Comparison of ENCODE assay signal across 23 cellular contexts in the genomic region with DNA sequence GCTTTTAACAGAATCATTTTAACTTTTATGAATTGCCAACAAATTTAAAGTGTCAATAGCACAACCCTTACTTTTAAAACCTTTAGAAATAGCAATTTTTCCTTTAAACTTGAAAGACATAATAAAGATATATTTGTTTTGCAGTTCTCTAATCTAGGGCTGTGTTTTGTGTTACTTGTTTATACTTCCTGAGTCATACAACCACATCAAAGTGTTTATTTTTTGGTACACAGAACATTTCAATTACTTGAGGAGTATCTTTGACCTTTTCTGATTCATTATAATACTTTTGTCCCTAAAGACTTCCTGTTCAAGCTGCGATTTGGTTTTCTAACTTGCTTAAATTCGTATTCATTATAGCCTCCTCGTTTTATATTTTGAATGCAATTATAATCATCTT. TPM values are rescaled to one million over a fixed set of nuclear protein-coding genes. Genes with fewer than 3 reads are reported as not detected.
A peak's percentile ranks its signal among the peaks of the same experiment; 100 is the strongest.
DNase-seq lines count a peak whose midpoint lies in the region; TF ChIP-seq lines count a peak whose summit lies in the region.
"Had no signal": no experiment of that assay in that cellular context is flagged by ENCODE, and none has a peak within 500 bp of the region (broad histone marks: within the 10 kb centered on the region; RNA-seq: fewer than 3 reads in every experiment).

No MANE protein-coding gene starts in this region.

- no peaks in the 10 kb centered on the region for H3K36me3 Mint-ChIP-seq in activated naive CD8-positive, alpha-beta T cell
- H3K36me3 Mint-ChIP-seq in activated naive CD8-positive, alpha-beta T cell treated with anti-CD3 and anti-CD28 coated beads for 36 hours, result peaks cover 8% of the 10 kb centered on the region
- H3K36me3 Mint-ChIP-seq: natural killer cell had no signal

- CTCF ChIA-PET in HEK293T (lab: Yijun Ruan, JAX), result no interaction called here

- H3K9ac ChIP-seq in adipocyte (ENCODE audit: low read length), result no peak overlapping the region
- H3K9ac ChIP-seq: SK-N-SH had no signal

- no peak for DNase-seq in activated naive CD8-positive, alpha-beta T cell treated with anti-CD3 and anti-CD28 coated beads for 36 hours
- DNase-seq in adipocyte (ENCODE audit: low read depth) (peak; percentile 46), fibroblast of gingiva (ENCODE audit: low read depth) (peak; percentile 15), superior temporal gyrus (ENCODE audit: extremely low spot score) (peak; percentile 77), NCI-H2196 (lab: John Stamatoyannopoulos, UW; ENCODE audit: unreplicated experiment) (no peak), NCI-H1417 (lab: John Stamatoyannopoulos, UW) (no peak), HEK293T (ENCODE audit: extremely low spot score) (no peak)
- DNase-seq: activated CD4-positive, CD25-positive, alpha-beta regulatory T cell; Karpas-422; natural killer cell; NCI-H1105 treated with DMSO at 0.1 percent for 48 hours; NCI-H2107; NCI-H510A; ovary; RPMI8226; SK-N-SH; T-helper 9 cell had no signal

- POLR2A ChIA-PET in HEK293T (lab: Yijun Ruan, JAX), result no interaction called here

- no peaks in the 10 kb centered on the region for H3K4me1 ChIP-seq in adipocyte (ENCODE audit: control insufficient read depth, insufficient read depth, low read length)

- H3K4me3 ChIP-seq in adipocyte (ENCODE audit: low read length), result no peak overlapping the region
- H3K4me3 ChIP-seq: A549, GM23338, ovary had no signal

- no peaks in the 10 kb centered on the region for H3K27me3 Mint-ChIP-seq in activated naive CD8-positive, alpha-beta T cell
- no peaks in the 10 kb centered on the region for H3K27me3 Mint-ChIP-seq in activated naive CD8-positive, alpha-beta T cell treated with anti-CD3 and anti-CD28 coated beads for 36 hours
- H3K27me3 Mint-ChIP-seq: activated naive CD4-positive, alpha-beta T cell treated with anti-CD3 and anti-CD28 coated beads, Interleukin-2, amount 50 U/mL, for 24 hours; stimulated activated memory B cell treated with anti-CD40 and anti-IgM and Interleukin-4, amounts not matched to agents 10 μg/mL and 1 μg/mL and 100 μg/mL, for 72 hours had no signal

- H3K27me3 ChIP-seq in adipocyte (replicated peaks; ENCODE audit: control insufficient read depth, insufficient read depth, low read length), result no peaks in the 10 kb centered on the region
- H3K27me3 ChIP-seq: ovary had no signal

- no peaks in the 10 kb centered on the region for H3K9me3 Mint-ChIP-seq in activated naive CD8-positive, alpha-beta T cell (ENCODE audit: low read depth)
- H3K9me3 Mint-ChIP-seq in activated naive CD8-positive, alpha-beta T cell treated with anti-CD3 and anti-CD28 coated beads for 36 hours, result no peaks in the 10 kb centered on the region
- H3K9me3 Mint-ChIP-seq: activated naive CD4-positive, alpha-beta T cell treated with anti-CD3 and anti-CD28 coated beads, Interleukin-2, amount 50 U/mL, for 24 hours; GM23338; mesothelial cell of epicardium; natural killer cell; stimulated activated memory B cell treated with anti-CD40 and anti-IgM and Interleukin-4, amounts not matched to agents 10 μg/mL and 1 μg/mL and 100 μg/mL, for 72 hours had no signal

- no peaks in the 10 kb centered on the region for H3K9me3 ChIP-seq in adipocyte (ENCODE audit: control insufficient read depth, low read length)
- H3K9me3 ChIP-seq: A549, ovary, SK-N-SH had no signal

- peaks cover 1% of the 10 kb centered on the region for H3K4me1 Mint-ChIP-seq in activated naive CD8-positive, alpha-beta T cell (ENCODE audit: low read depth)
- peaks cover 2% of the 10 kb centered on the region for H3K4me1 Mint-ChIP-seq in activated naive CD8-positive, alpha-beta T cell treated with anti-CD3 and anti-CD28 coated beads for 36 hours
- H3K4me1 Mint-ChIP-seq: mesothelial cell of epicardium; natural killer cell; stimulated activated memory B cell treated with anti-CD40 and anti-IgM and Interleukin-4, amounts not matched to agents 10 μg/mL and 1 μg/mL and 100 μg/mL, for 72 hours had no signal

- peak overlapping the region; percentile 28 for H3K27ac Mint-ChIP-seq in activated naive CD8-positive, alpha-beta T cell
- no peak overlapping the region for H3K27ac Mint-ChIP-seq in activated naive CD8-positive, alpha-beta T cell treated with anti-CD3 and anti-CD28 coated beads for 36 hours
- H3K27ac Mint-ChIP-seq: activated naive CD4-positive, alpha-beta T cell treated with anti-CD3 and anti-CD28 coated beads, Interleukin-2, amount 50 U/mL, for 24 hours; GM23338; mesothelial cell of epicardium; natural killer cell; stimulated activated memory B cell treated with anti-CD40 and anti-IgM and Interleukin-4, amounts not matched to agents 10 μg/mL and 1 μg/mL and 100 μg/mL, for 72 hours had no signal

- no peak overlapping the region for H3K4me3 Mint-ChIP-seq in activated naive CD8-positive, alpha-beta T cell
- H3K4me3 Mint-ChIP-seq in activated naive CD8-positive, alpha-beta T cell treated with anti-CD3 and anti-CD28 coated beads for 36 hours, result no peak overlapping the region
- H3K4me3 Mint-ChIP-seq: activated naive CD4-positive, alpha-beta T cell treated with anti-CD3 and anti-CD28 coated beads, Interleukin-2, amount 50 U/mL, for 24 hours; GM23338; mesothelial cell of epicardium; natural killer cell; stimulated activated memory B cell treated with anti-CD40 and anti-IgM and Interleukin-4, amounts not matched to agents 10 μg/mL and 1 μg/mL and 100 μg/mL, for 72 hours had no signal

- peaks cover 63% of the 10 kb centered on the region for H3K36me3 ChIP-seq in adipocyte (ENCODE audit: control insufficient read depth, insufficient read depth, low read length, severe bottlenecking)
- H3K36me3 ChIP-seq: ovary had no signal

TF ChIP-seq in HEK293T, 16 proteins besides CTCF, POLR2A, EP300 and RAD21:
- TF ChIP-seq BHLHE40 (IDR thresholded peaks at IDR 0.05; ENCODE audit: borderline replicate concordance), result no peak
- no peak for TF ChIP-seq SP1 (IDR thresholded peaks at IDR 0.05)
- no peak for TF ChIP-seq ARNT (IDR thresholded peaks at IDR 0.05)
- TF ChIP-seq ZNF384 (IDR thresholded peaks at IDR 0.05), result no peak
- no peak for TF ChIP-seq SUZ12 (IDR thresholded peaks at IDR 0.05)
- no peak for TF ChIP-seq FOXA1 (IDR thresholded peaks at IDR 0.05)
- TF ChIP-seq, protein P1, sequence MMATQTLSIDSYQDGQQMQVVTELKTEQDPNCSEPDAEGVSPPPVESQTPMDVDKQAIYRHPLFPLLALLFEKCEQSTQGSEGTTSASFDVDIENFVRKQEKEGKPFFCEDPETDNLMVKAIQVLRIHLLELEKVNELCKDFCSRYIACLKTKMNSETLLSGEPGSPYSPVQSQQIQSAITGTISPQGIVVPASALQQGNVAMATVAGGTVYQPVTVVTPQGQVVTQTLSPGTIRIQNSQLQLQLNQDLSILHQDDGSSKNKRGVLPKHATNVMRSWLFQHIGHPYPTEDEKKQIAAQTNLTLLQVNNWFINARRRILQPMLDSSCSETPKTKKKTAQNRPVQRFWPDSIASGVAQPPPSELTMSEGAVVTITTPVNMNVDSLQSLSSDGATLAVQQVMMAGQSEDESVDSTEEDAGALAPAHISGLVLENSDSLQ (IDR thresholded peaks at IDR 0.05), result no peak
- no peak for TF ChIP-seq HDGF (IDR thresholded peaks at IDR 0.05; ENCODE audit: borderline replicate concordance)
- no peak for TF ChIP-seq NFRKB (IDR thresholded peaks at IDR 0.05)
- no peak for TF ChIP-seq LEF1 (IDR thresholded peaks at IDR 0.05; ENCODE audit: borderline replicate concordance)
- TF ChIP-seq FOXM1 (IDR thresholded peaks at IDR 0.05; ENCODE audit: borderline replicate concordance), result no peak
- TF ChIP-seq L3MBTL2 (conservative IDR thresholded peaks at IDR 0.05), result no peak
- TF ChIP-seq FOXK2 (IDR thresholded peaks at IDR 0.05), result no peak
- no peak for TF ChIP-seq TARDBP (IDR thresholded peaks at IDR 0.05)
- no peak for TF ChIP-seq ELF4 (IDR thresholded peaks at IDR 0.05)
TF ChIP-seq in HEK293T: peak in this region for 0.

RNA-seq across cellular contexts. Expression of a gene that starts 21.8 kb away (rescaled TPM):
- total RNA-seq in activated naive CD8-positive, alpha-beta T cell treated with anti-CD3 and anti-CD28 coated beads for 36 hours, result 10 to 100 TPM; 10.1 TPM

RNA-seq across cellular contexts. Expression of a gene that starts 21.9 kb away (rescaled TPM):
- 10 to 100 TPM; 36.5 to 37.4 TPM for total RNA-seq in activated naive CD8-positive, alpha-beta T cell treated with anti-CD3 and anti-CD28 coated beads for 36 hours

RNA-seq across cellular contexts. Expression of a gene that starts 22.4 kb away (rescaled TPM):
- total RNA-seq in activated naive CD8-positive, alpha-beta T cell treated with anti-CD3 and anti-CD28 coated beads for 36 hours, result 10 to 100 TPM; 20.6 to 20.8 TPM

Comparison
In these comparisons a context has a peak if more than half of its experiments do, and no peak if none do; other contexts are left out.
1. DNase-seq: peak in adipocyte (single experiment), fibroblast of gingiva (single experiment) and superior temporal gyrus (single experiment); none in activated naive CD8-positive, alpha-beta T cell treated with anti-CD3 and anti-CD28 coated beads for 36 hours (single experiment), NCI-H2196 (single experiment), NCI-H1417 (0 of 3) and HEK293T (single experiment).